7 cellular contexts compared by ENCODE assay signal in the genomic region with DNA sequence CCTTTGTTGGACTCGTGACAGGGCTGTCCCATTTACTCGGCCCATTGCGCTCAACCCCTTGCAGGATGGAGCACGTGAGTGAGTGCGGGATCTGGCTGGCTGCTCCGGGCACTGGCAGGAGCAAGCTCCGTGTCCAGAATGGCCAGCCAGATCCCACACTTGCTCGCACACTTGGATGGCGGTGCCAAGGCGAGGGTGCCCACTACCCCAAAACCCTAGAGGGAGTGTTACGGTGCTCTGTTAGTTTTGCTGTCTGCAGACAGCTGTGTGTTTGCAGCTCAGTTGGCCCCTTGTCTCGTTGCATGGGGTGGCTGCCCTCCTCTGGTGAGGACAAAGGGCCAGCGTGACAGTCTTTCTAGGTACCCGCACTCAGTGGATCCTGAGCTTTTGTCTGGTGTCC.
"Had no signal": no experiment of that assay in that cellular context is flagged by ENCODE, and none has a peak within 500 bp of the region (broad histone marks: within the 10 kb centered on the region; RNA-seq: fewer than 3 reads in every experiment).

No MANE protein-coding gene starts in this region.

- DNase-seq: GOT3, H9, HCEC 1CT, IMR-90, KBM-7 had no signal

- FAIRE-seq: H54, HTR-8/SVneo had no signal
